Comparison of ENCODE assay signal across 13 cellular contexts in the genomic region with DNA sequence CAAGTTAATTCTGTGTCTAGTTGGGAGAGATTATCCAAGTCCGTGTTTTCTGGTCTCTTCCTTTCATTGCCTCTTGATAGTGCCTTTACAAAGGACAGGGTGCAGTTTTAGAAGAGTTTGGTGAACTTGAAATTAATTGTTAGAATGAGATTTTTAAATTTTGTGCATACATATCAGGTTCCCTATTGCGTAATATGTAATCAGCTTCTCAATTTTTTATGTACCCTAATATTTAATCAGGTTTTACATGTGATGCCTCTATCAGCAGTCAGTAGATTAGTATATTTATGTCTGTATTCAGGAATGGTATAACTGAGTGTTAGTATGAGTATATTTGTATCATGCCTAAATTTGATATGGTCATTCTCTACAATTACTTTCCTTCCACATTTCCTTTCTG. TPM values are rescaled to one million over a fixed set of nuclear protein-coding genes. Genes with fewer than 3 reads are reported as not detected.
DNase-seq lines count a peak whose midpoint lies in the region; ATAC-seq lines count a peak whose summit lies in the region.
"Had no signal": no experiment of that assay in that cellular context is flagged by ENCODE, and none has a peak within 500 bp of the region (broad histone marks: within the 10 kb centered on the region; RNA-seq: fewer than 3 reads in every experiment).

No MANE protein-coding gene starts in this region.

- H3K4me3 Mint-ChIP-seq in activated naive CD8-positive, alpha-beta T cell = no peak overlapping the region
- no peak overlapping the region for H3K4me3 Mint-ChIP-seq in activated naive CD8-positive, alpha-beta T cell treated with anti-CD3 and anti-CD28 coated beads, Interleukin-2, amount 50 U/mL, for 24 hours
- peak overlapping the region in 3 of 4 donors; percentile 19 to 48 (median 19) for H3K4me3 Mint-ChIP-seq in IgD-negative memory B cell
- no peak overlapping the region for H3K4me3 Mint-ChIP-seq in activated T-helper 17 cell treated with anti-CD3 and anti-CD28 coated beads, Interleukin-2, amount 50 U/mL, for 72 hours
- H3K4me3 Mint-ChIP-seq in stimulated activated memory B cell treated with anti-CD40 and anti-IgM and Interleukin-4, amounts not matched to agents 10 μg/mL and 1 μg/mL and 100 μg/mL, for 72 hours = no peak overlapping the region
- H3K4me3 Mint-ChIP-seq: H9 had no signal

- H3K27ac Mint-ChIP-seq in activated naive CD8-positive, alpha-beta T cell = peak overlapping the region; percentile 24
- H3K27ac Mint-ChIP-seq in activated naive CD8-positive, alpha-beta T cell treated with anti-CD3 and anti-CD28 coated beads, Interleukin-2, amount 50 U/mL, for 24 hours = no peak overlapping the region
- H3K27ac Mint-ChIP-seq in IgD-negative memory B cell = peak overlapping the region in 2 of 3 donors; percentile 9 to 18
- peak overlapping the region; percentile 21 for H3K27ac Mint-ChIP-seq in activated T-helper 17 cell treated with anti-CD3 and anti-CD28 coated beads, Interleukin-2, amount 50 U/mL, for 72 hours
- H3K27ac Mint-ChIP-seq in stimulated activated memory B cell treated with anti-CD40 and anti-IgM and Interleukin-4, amounts not matched to agents 10 μg/mL and 1 μg/mL and 100 μg/mL, for 72 hours = peak overlapping the region; percentile 25

- no peak for ATAC-seq in activated naive CD8-positive, alpha-beta T cell treated with anti-CD3 and anti-CD28 coated beads, Interleukin-2, amount 50 U/mL, for 24 hours
- no peak for ATAC-seq in activated T-helper 17 cell treated with anti-CD3 and anti-CD28 coated beads, Interleukin-2, amount 50 U/mL, for 72 hours (replicated peaks)
- ATAC-seq in stimulated activated memory B cell treated with anti-CD40 and anti-IgM and Interleukin-4, amounts not matched to agents 10 μg/mL and 1 μg/mL and 100 μg/mL, for 72 hours = no peak
- ATAC-seq in HG03342 (IDR thresholded peaks at IDR 0.05; ENCODE audit: unreplicated experiment) (no peak), GM19452 (IDR thresholded peaks at IDR 0.05; ENCODE audit: unreplicated experiment) (no peak)

- peaks cover 65% of the 10 kb centered on the region for H3K4me1 Mint-ChIP-seq in activated naive CD8-positive, alpha-beta T cell (ENCODE audit: low read depth)
- peaks cover 62% of the 10 kb centered on the region for H3K4me1 Mint-ChIP-seq in activated naive CD8-positive, alpha-beta T cell treated with anti-CD3 and anti-CD28 coated beads, Interleukin-2, amount 50 U/mL, for 24 hours
- peaks cover 34 to 54% (median 49%) of the 10 kb centered on the region in 3 donors for H3K4me1 Mint-ChIP-seq in IgD-negative memory B cell
- peaks cover 47% of the 10 kb centered on the region for H3K4me1 Mint-ChIP-seq in activated T-helper 17 cell treated with anti-CD3 and anti-CD28 coated beads, Interleukin-2, amount 50 U/mL, for 72 hours
- H3K4me1 Mint-ChIP-seq in stimulated activated memory B cell treated with anti-CD40 and anti-IgM and Interleukin-4, amounts not matched to agents 10 μg/mL and 1 μg/mL and 100 μg/mL, for 72 hours = peaks cover 66% of the 10 kb centered on the region

- DNase-seq in activated naive CD8-positive, alpha-beta T cell treated with anti-CD3 and anti-CD28 coated beads, Interleukin-2, amount 50 U/mL, for 24 hours = no peak
- no peak for DNase-seq in AML-193 (lab: John Stamatoyannopoulos, UW)
- DNase-seq: H9, NCI-H1436, NCI-H2029 treated with DMSO at 0.1 percent for 48 hours, NCI-H2171 treated with DMSO at 0.1 percent for 48 hours, NCI-H748 treated with DMSO at 0.1 percent for 48 hours had no signal

- H3K36me3 Mint-ChIP-seq in activated naive CD8-positive, alpha-beta T cell = no peaks in the 10 kb centered on the region
- peaks cover 17% of the 10 kb centered on the region for H3K36me3 Mint-ChIP-seq in activated naive CD8-positive, alpha-beta T cell treated with anti-CD3 and anti-CD28 coated beads, Interleukin-2, amount 50 U/mL, for 24 hours (ENCODE audit: low read depth)
- H3K36me3 Mint-ChIP-seq in IgD-negative memory B cell = peaks cover 3% of the 10 kb centered on the region
- H3K36me3 Mint-ChIP-seq in activated T-helper 17 cell treated with anti-CD3 and anti-CD28 coated beads, Interleukin-2, amount 50 U/mL, for 72 hours (ENCODE audit: low read depth) = peaks cover 92% of the 10 kb centered on the region
- H3K36me3 Mint-ChIP-seq in stimulated activated memory B cell treated with anti-CD40 and anti-IgM and Interleukin-4, amounts not matched to agents 10 μg/mL and 1 μg/mL and 100 μg/mL, for 72 hours = peaks cover 40% of the 10 kb centered on the region

- no peaks in the 10 kb centered on the region for H3K9me3 Mint-ChIP-seq in activated naive CD8-positive, alpha-beta T cell (ENCODE audit: low read depth)
- no peaks in the 10 kb centered on the region for H3K9me3 Mint-ChIP-seq in activated naive CD8-positive, alpha-beta T cell treated with anti-CD3 and anti-CD28 coated beads, Interleukin-2, amount 50 U/mL, for 24 hours
- H3K9me3 Mint-ChIP-seq in IgD-negative memory B cell = no peaks in the 10 kb centered on the region
- no peaks in the 10 kb centered on the region for H3K9me3 Mint-ChIP-seq in activated T-helper 17 cell treated with anti-CD3 and anti-CD28 coated beads, Interleukin-2, amount 50 U/mL, for 72 hours
- H3K9me3 Mint-ChIP-seq in stimulated activated memory B cell treated with anti-CD40 and anti-IgM and Interleukin-4, amounts not matched to agents 10 μg/mL and 1 μg/mL and 100 μg/mL, for 72 hours = no peaks in the 10 kb centered on the region
- H3K9me3 Mint-ChIP-seq: H9 had no signal

- no peaks in the 10 kb centered on the region for H3K27me3 Mint-ChIP-seq in activated naive CD8-positive, alpha-beta T cell
- H3K27me3 Mint-ChIP-seq in activated naive CD8-positive, alpha-beta T cell treated with anti-CD3 and anti-CD28 coated beads, Interleukin-2, amount 50 U/mL, for 24 hours = no peaks in the 10 kb centered on the region
- no peaks in the 10 kb centered on the region for H3K27me3 Mint-ChIP-seq in IgD-negative memory B cell
- no peaks in the 10 kb centered on the region for H3K27me3 Mint-ChIP-seq in activated T-helper 17 cell treated with anti-CD3 and anti-CD28 coated beads, Interleukin-2, amount 50 U/mL, for 72 hours
- no peaks in the 10 kb centered on the region for H3K27me3 Mint-ChIP-seq in stimulated activated memory B cell treated with anti-CD40 and anti-IgM and Interleukin-4, amounts not matched to agents 10 μg/mL and 1 μg/mL and 100 μg/mL, for 72 hours

RNA-seq across cellular contexts. Expression of a gene that starts 4.9 kb away (rescaled TPM):
- 273 TPM for polyA plus RNA-seq in IgD-negative memory B cell
- total RNA-seq in activated T-helper 17 cell treated with anti-CD3 and anti-CD28 coated beads, Interleukin-2, amount 50 U/mL, for 72 hours = 10 to 100 TPM; 64.1 to 78.5 TPM

Comparison
In these comparisons a context has a peak if more than half of its experiments do, and no peak if none do; other contexts are left out.
1. H3K4me3 Mint-ChIP-seq: peak in IgD-negative memory B cell (3 of 4); none in activated naive CD8-positive, alpha-beta T cell (single experiment), activated naive CD8-positive, alpha-beta T cell treated with anti-CD3 and anti-CD28 coated beads, Interleukin-2, amount 50 U/mL, for 24 hours (single experiment), activated T-helper 17 cell treated with anti-CD3 and anti-CD28 coated beads, Interleukin-2, amount 50 U/mL, for 72 hours (single experiment) and stimulated activated memory B cell treated with anti-CD40 and anti-IgM and Interleukin-4, amounts not matched to agents 10 μg/mL and 1 μg/mL and 100 μg/mL, for 72 hours (single experiment).